In the genomic region with DNA sequence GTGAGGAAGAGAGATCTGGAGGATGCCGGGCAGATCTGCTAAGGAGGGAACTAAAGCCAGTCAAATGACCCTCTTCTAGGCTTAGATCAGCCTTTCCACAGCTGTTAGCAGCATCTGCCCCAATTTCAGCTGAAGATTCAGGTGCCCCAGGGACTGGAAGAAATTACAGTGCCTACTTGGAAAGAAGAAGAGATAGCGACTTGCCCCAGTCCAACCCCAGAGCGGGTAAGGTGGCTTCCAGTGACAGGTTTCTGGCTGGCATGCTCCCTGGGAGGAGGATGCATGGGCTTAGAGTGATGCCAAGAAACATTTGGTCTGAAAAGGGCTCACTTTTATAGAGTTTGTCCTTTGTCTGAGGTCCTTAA, we compare ENCODE assay signal across 8 cellular contexts. TPM values are rescaled to one million over a fixed set of nuclear protein-coding genes. Genes with fewer than 3 reads are reported as not detected.
DNase-seq lines count a peak whose midpoint lies in the region; ATAC-seq, FAIRE-seq and TF ChIP-seq lines count a peak whose summit lies in the region.

No MANE protein-coding gene starts in this region.

- H4K20me1 ChIP-seq in K562 (replicated peaks; ENCODE audit: control insufficient read depth, insufficient read depth, low read length), result 0 out of 2 replicates have a peak, but pooled peaks cover 6% of the 10 kb centered on the region

- H3K79me2 ChIP-seq in ACC112 (ENCODE audit: control insufficient read depth, insufficient read depth, low read length, unreplicated experiment) (peaks cover 40% of the 10 kb centered on the region), K562 (ENCODE audit: control insufficient read depth, insufficient read depth, low read length) (peaks cover 23% of the 10 kb centered on the region)

- H3K4me3 ChIP-seq in ACC112 (ENCODE audit: low read depth, low read length) (peak overlapping the region; percentile 87), K562 (peak overlapping the region; percentile 80), mesodermal cell (ENCODE audit: extremely low read depth, insufficient read depth, low read length, poor library complexity, severe bottlenecking) (peak overlapping the region; percentile 62)

- no peaks in the 10 kb centered on the region for H3K9me1 ChIP-seq in K562 (ENCODE audit: control insufficient read depth, insufficient read depth, low read length)

- no peaks in the 10 kb centered on the region for H3K9me3 ChIP-seq in K562 (replicated peaks; ENCODE audit: control insufficient read depth, insufficient read depth, low read depth, low read length)
- H3K9me3 ChIP-seq in mesodermal cell (ENCODE audit: control insufficient read depth, low read length), result no peaks in the 10 kb centered on the region

- ATAC-seq in HG03520 (IDR thresholded peaks at IDR 0.05; ENCODE audit: unreplicated experiment) (peak; percentile 13), K562 (peak; percentile 8)

- peak overlapping the region; percentile 93 for H3K4me2 ChIP-seq in K562 (ENCODE audit: insufficient read depth, low read length)

- peak overlapping the region; percentile 85 for H2AFZ ChIP-seq in ACC112 (ENCODE audit: low read length, unreplicated experiment)
- peak overlapping the region; percentile 94 for H2AFZ ChIP-seq in K562 (ENCODE audit: low read depth, low read length)

- POLR2A ChIA-PET in K562 (lab: Yijun Ruan, JAX), result interaction anchor here (0.6 to 4.9 kb wide), 8 partner anchors 10 to 276 kb away, joined by 3 to 24 read pairs (median 5); a partner anchor contains a TSS

- DNase-seq in K562 (ENCODE audit: extremely low read depth in 1 of 4, low spot score in 3 of 4), result no peak
- no peak for DNase-seq in HTR-8/SVneo (ENCODE audit: insufficient read length, low spot score)
- DNase-seq in NCI-H1105 treated with DMSO at 0.1 percent for 48 hours (lab: John Stamatoyannopoulos, UW), result no peak
- DNase-seq in NCI-H146 treated with DMSO at 0.1 percent for 48 hours (lab: John Stamatoyannopoulos, UW; ENCODE audit: unreplicated experiment), result no peak
- no peak for DNase-seq in CD1c-positive myeloid dendritic cell (ENCODE audit: extremely low spot score)

- no peak for TF ChIP-seq EP300 in K562 (IDR thresholded peaks at IDR 0.05; ENCODE audit: low read length)

- H3K36me3 ChIP-seq in ACC112 (ENCODE audit: insufficient read depth, low read length) (no peaks in the 10 kb centered on the region), K562 (ENCODE audit: control insufficient read depth, insufficient read depth, low read length) (0 out of 3 replicates have a peak, but pooled peaks cover 4% of the 10 kb centered on the region), mesodermal cell (ENCODE audit: control insufficient read depth, insufficient read depth, low read length) (peaks cover 8% of the 10 kb centered on the region)

- no peak for FAIRE-seq in K562 (lab: Jason Lieb, UNC)
- FAIRE-seq in HTR-8/SVneo (lab: Jason Lieb, UNC), result no peak

- no peak for TF ChIP-seq POLR2A in K562 (conservative IDR thresholded peaks at IDR 0.05)

- TF ChIP-seq CTCF in K562 (IDR thresholded peaks at IDR 0.05 in 2 of 3, conservative IDR thresholded peaks at IDR 0.05 in 1 of 3; ENCODE audit: insufficient read depth in 2 of 3, low read depth in 1 of 3, low read length in 3 of 3), result no peak

- TF ChIP-seq RAD21 in K562 (CRISPR knock-in tag; conservative IDR thresholded peaks at IDR 0.05 in 1 of 2, IDR thresholded peaks at IDR 0.05 in 1 of 2), result no peak

- H3K4me1 ChIP-seq in ACC112 (ENCODE audit: control insufficient read depth, insufficient read depth, low read length, unreplicated experiment) (peaks cover 10% of the 10 kb centered on the region), K562 (replicated peaks in 1 of 2; ENCODE audit: control insufficient read depth in 2 of 2, insufficient read depth in 2 of 2, low read length in 2 of 2) (peaks cover 0 to 19% of the 10 kb centered on the region in 2 experiments; a peak in 4 of 5 replicates), mesodermal cell (ENCODE audit: control insufficient read depth, insufficient read depth, low read length, poor library complexity, severe bottlenecking) (peaks cover 12% of the 10 kb centered on the region)

- in situ Hi-C loops in K562 (cut with MboI), result no loop called here

- no peaks in the 10 kb centered on the region for H3K27me3 ChIP-seq in ACC112 (ENCODE audit: insufficient read depth, low read length)
- no peaks in the 10 kb centered on the region for H3K27me3 ChIP-seq in K562 (ENCODE audit: control insufficient read depth in 2 of 2, insufficient read depth in 2 of 2, low read length in 2 of 2)

- intact Hi-C loops in K562 (cut with micrococcal nuclease), result no loop called here

- WGBS in K562 (ENCODE audit: insufficient coverage, low coverage, missing lambda C conversion rate), result 0% methylated on average over 3 of the region's 3 CpGs
- WGBS in mesodermal cell (ENCODE audit: insufficient coverage in 2 of 2), 2 experiments, result 66 to 71% methylated on average over 2 of the region's 3 CpGs

- H3K9ac ChIP-seq in K562 (ENCODE audit: insufficient read depth in 1 of 2, low read depth in 2 of 2, low read length in 2 of 2), result peak overlapping the region; percentile 83 to 92

- TSS peak; percentile 56 for BruUV-seq in K562 (replicated peaks; lab: Mats Ljungman, UMichigan)

- CTCF ChIA-PET in K562 (lab: Yijun Ruan, JAX; ENCODE audit: low intra/inter-chr PET ratio), result no interaction called here

- H3K27ac ChIP-seq in ACC112 (ENCODE audit: low read depth, low read length), result peak overlapping the region; percentile 43; the same call in 1 of the 2 replicates
- H3K27ac ChIP-seq in K562 (ENCODE audit: extremely low read depth, low read depth, low read length), result peak overlapping the region; percentile 71
- H3K27ac ChIP-seq in mesodermal cell (ENCODE audit: low read depth, low read length, severe bottlenecking), result peak overlapping the region; percentile 76

RNA-seq across cellular contexts. Expression of a gene that starts 0.6 kb away (rescaled TPM):
- total RNA-seq in K562 (2011; cell fraction: chromatin; rRNA removed; ENCODE audit: low replicate concordance), result 43.2 and 99.7 TPM in 2 replicates
- total RNA-seq in K562 (2011; cell fraction: nucleolus; rRNA removed), result 41.3 and 52.0 TPM in 2 replicates
- total RNA-seq in K562 (2011; cell fraction: nucleoplasm; rRNA removed), result 55.1 and 68.1 TPM in 2 replicates
- total RNA-seq in K562 (2014; rRNA removed) (17.0 and 23.1 TPM in 2 replicates), K562 (2014; rRNA removed; fragmentation: Illumina TruSeq; extraction: Trizol) (7.2 TPM in 2 replicates), K562 (2015; rRNA removed; fragmentation: Illumina TruSeq; extraction: Trizol) (11.1 and 11.2 TPM in 2 replicates), K562 (2021) (25.4 and 35.8 TPM in 2 replicates)
- polyA plus RNA-seq in K562 (2011; rRNA removed) (16.2 and 25.3 TPM in 2 replicates), K562 (2014; fragmentation: Illumina TruSeq; extraction: Trizol) (17.0 and 21.3 TPM in 2 replicates), K562 (2014; fragmentation: Nextera tagmentation; extraction: Ambion mirVana) (under 1 TPM; 0.06 to 0.29 TPM), K562 (2014; rRNA removed) (24.2 and 31.1 TPM in 2 replicates)
- 16.2 and 19.2 TPM in 2 replicates for polyA plus RNA-seq in K562 (2011; cell fraction: cytosol; rRNA removed)
- 92.6 and 107 TPM in 2 replicates for polyA plus RNA-seq in K562 (2011; cell fraction: nucleus; rRNA removed)
- polyA plus RNA-seq in K562 (2012), result 19.6 and 33.5 TPM in 2 replicates
- polyA minus RNA-seq in K562 (2011; rRNA and poly(A)+ RNA removed), result 11.2 and 14.6 TPM in 2 replicates
- 8.1 and 9.8 TPM in 2 replicates for polyA minus RNA-seq in K562 (2011; cell fraction: cytosol; rRNA and poly(A)+ RNA removed)
- polyA minus RNA-seq in K562 (2011; cell fraction: nucleus; rRNA and poly(A)+ RNA removed), result 16.6 and 17.1 TPM in 2 replicates
- 28.3 TPM for polyA plus RNA-seq in mesodermal cell (2013, experiment 1 of 2)
- polyA plus RNA-seq in mesodermal cell (2013, experiment 2 of 2), result 20.2 TPM

RNA-seq across cellular contexts. Expression of a gene that starts 22.6 kb away (rescaled TPM):
- total RNA-seq in K562 (2011; cell fraction: chromatin; rRNA removed; ENCODE audit: low replicate concordance), result 0.30 and 1.3 TPM in 2 replicates
- total RNA-seq in K562 (2011; cell fraction: nucleolus; rRNA removed), result 2.2 and 3.3 TPM in 2 replicates
- 1.9 and 2.0 TPM in 2 replicates for total RNA-seq in K562 (2011; cell fraction: nucleoplasm; rRNA removed)
- total RNA-seq in K562 (2014; rRNA removed) (0.23 and 0.29 TPM in 2 replicates), K562 (2014; rRNA removed; fragmentation: Illumina TruSeq; extraction: Trizol) (not detected in 2 replicates), K562 (2015; rRNA removed; fragmentation: Illumina TruSeq; extraction: Trizol) (0.11 TPM in 1 of 2 replicates, not detected in the other), K562 (2021) (0.36 and 0.53 TPM in 2 replicates)
- polyA plus RNA-seq in K562 (2011; rRNA removed) (0.35 and 0.74 TPM in 2 replicates), K562 (2014; fragmentation: Illumina TruSeq; extraction: Trizol) (0.16 and 0.37 TPM in 2 replicates), K562 (2014; fragmentation: Nextera tagmentation; extraction: Ambion mirVana) (not detected), K562 (2014; rRNA removed) (0.45 and 0.65 TPM in 2 replicates)
- polyA plus RNA-seq in K562 (2011; cell fraction: cytosol; rRNA removed), result 1.0 and 1.8 TPM in 2 replicates
- polyA plus RNA-seq in K562 (2011; cell fraction: nucleus; rRNA removed), result 0.87 and 1.3 TPM in 2 replicates
- 0.59 and 0.60 TPM in 2 replicates for polyA plus RNA-seq in K562 (2012)
- polyA minus RNA-seq in K562 (2011; rRNA and poly(A)+ RNA removed), result 0.25 and 0.27 TPM in 2 replicates
- polyA minus RNA-seq in K562 (2011; cell fraction: cytosol; rRNA and poly(A)+ RNA removed), result not detected in 2 replicates
- polyA minus RNA-seq in K562 (2011; cell fraction: nucleus; rRNA and poly(A)+ RNA removed), result 0.13 and 0.44 TPM in 2 replicates
- polyA plus RNA-seq in mesodermal cell (2013, experiment 1 of 2), result 1.0 TPM
- 1.1 TPM for polyA plus RNA-seq in mesodermal cell (2013, experiment 2 of 2)

RNA-seq across cellular contexts. Expression of a gene that starts 32.2 kb away (rescaled TPM):
- 0.58 TPM in 1 of 2 replicates, not detected in the other for total RNA-seq in K562 (2011; cell fraction: chromatin; rRNA removed; ENCODE audit: low replicate concordance)
- 0.53 and 0.83 TPM in 2 replicates for total RNA-seq in K562 (2011; cell fraction: nucleolus; rRNA removed)
- total RNA-seq in K562 (2011; cell fraction: nucleoplasm; rRNA removed), result 0.53 and 0.66 TPM in 2 replicates
- 0.12 and 0.27 TPM in 2 replicates for total RNA-seq in K562 (2014; rRNA removed)
- not detected in 2 replicates for total RNA-seq in K562 (2014; rRNA removed; fragmentation: Illumina TruSeq; extraction: Trizol)
- 0.07 and 0.11 TPM in 2 replicates for total RNA-seq in K562 (2015; rRNA removed; fragmentation: Illumina TruSeq; extraction: Trizol)
- 0.34 and 0.55 TPM in 2 replicates for total RNA-seq in K562 (2021)
- polyA plus RNA-seq in K562 (2011; rRNA removed), result 0.07 and 0.20 TPM in 2 replicates
- 0.16 and 0.39 TPM in 2 replicates for polyA plus RNA-seq in K562 (2011; cell fraction: cytosol; rRNA removed)
- 0.50 TPM in 1 of 2 replicates, not detected in the other for polyA plus RNA-seq in K562 (2011; cell fraction: nucleus; rRNA removed)
- 0.08 and 0.21 TPM in 2 replicates for polyA plus RNA-seq in K562 (2012)
- polyA plus RNA-seq in K562 (2014; fragmentation: Illumina TruSeq; extraction: Trizol), result 0.07 and 0.12 TPM in 2 replicates
- not detected for polyA plus RNA-seq in K562 (2014; fragmentation: Nextera tagmentation; extraction: Ambion mirVana)
- 0.08 and 0.09 TPM in 2 replicates for polyA plus RNA-seq in K562 (2014; rRNA removed)
- 0.12 TPM in 1 of 2 replicates, not detected in the other for polyA minus RNA-seq in K562 (2011; rRNA and poly(A)+ RNA removed)
- not detected in 2 replicates for polyA minus RNA-seq in K562 (2011; cell fraction: cytosol; rRNA and poly(A)+ RNA removed)
- 0.54 and 0.78 TPM in 2 replicates for polyA minus RNA-seq in K562 (2011; cell fraction: nucleus; rRNA and poly(A)+ RNA removed)
- 1.7 TPM for polyA plus RNA-seq in mesodermal cell (2013, experiment 1 of 2)
- 1.4 TPM for polyA plus RNA-seq in mesodermal cell (2013, experiment 2 of 2)

RNA-seq across cellular contexts. Expression of a gene that starts 38.7 kb away (rescaled TPM):
- total RNA-seq in K562 (2011; cell fraction: chromatin; rRNA removed; ENCODE audit: low replicate concordance), result 124 and 279 TPM in 2 replicates
- total RNA-seq in K562 (2011; cell fraction: nucleolus; rRNA removed), result 200 and 272 TPM in 2 replicates
- total RNA-seq in K562 (2011; cell fraction: nucleoplasm; rRNA removed), result 167 and 189 TPM in 2 replicates
- total RNA-seq in K562 (2014; rRNA removed) (57.6 and 67.8 TPM in 2 replicates), K562 (2014; rRNA removed; fragmentation: Illumina TruSeq; extraction: Trizol) (25.9 and 27.5 TPM in 2 replicates), K562 (2015; rRNA removed; fragmentation: Illumina TruSeq; extraction: Trizol) (31.5 and 32.9 TPM in 2 replicates), K562 (2021) (65.1 and 69.3 TPM in 2 replicates)
- polyA plus RNA-seq in K562 (2011; rRNA removed) (74.8 and 182 TPM in 2 replicates), K562 (2014; fragmentation: Illumina TruSeq; extraction: Trizol) (75.3 and 78.5 TPM in 2 replicates), K562 (2014; fragmentation: Nextera tagmentation; extraction: Ambion mirVana) (10 to 100 TPM; 40.4 to 48.6 TPM), K562 (2014; rRNA removed) (54.6 and 72.9 TPM in 2 replicates)
- 121 and 141 TPM in 2 replicates for polyA plus RNA-seq in K562 (2011; cell fraction: cytosol; rRNA removed)
- 293 and 318 TPM in 2 replicates for polyA plus RNA-seq in K562 (2011; cell fraction: nucleus; rRNA removed)
- polyA plus RNA-seq in K562 (2012), result 55.8 and 113 TPM in 2 replicates
- polyA minus RNA-seq in K562 (2011; rRNA and poly(A)+ RNA removed), result 80.6 and 102 TPM in 2 replicates
- 31.1 and 31.2 TPM in 2 replicates for polyA minus RNA-seq in K562 (2011; cell fraction: cytosol; rRNA and poly(A)+ RNA removed)
- polyA minus RNA-seq in K562 (2011; cell fraction: nucleus; rRNA and poly(A)+ RNA removed), result 56.0 and 75.5 TPM in 2 replicates
- polyA plus RNA-seq in mesodermal cell (2013, experiment 1 of 2), result 143 TPM
- polyA plus RNA-seq in mesodermal cell (2013, experiment 2 of 2), result 114 TPM

RNA-seq across cellular contexts. Expression of a gene that starts 38.9 kb away (rescaled TPM):
- total RNA-seq in K562 (2011; cell fraction: chromatin; rRNA removed; ENCODE audit: low replicate concordance), result 232 and 283 TPM in 2 replicates
- total RNA-seq in K562 (2011; cell fraction: nucleolus; rRNA removed), result 153 TPM in 2 replicates
- total RNA-seq in K562 (2011; cell fraction: nucleoplasm; rRNA removed), result 142 and 162 TPM in 2 replicates
- total RNA-seq in K562 (2014; rRNA removed) (74.8 and 83.5 TPM in 2 replicates), K562 (2014; rRNA removed; fragmentation: Illumina TruSeq; extraction: Trizol) (109 and 114 TPM in 2 replicates), K562 (2015; rRNA removed; fragmentation: Illumina TruSeq; extraction: Trizol) (103 and 104 TPM in 2 replicates), K562 (2021) (116 and 120 TPM in 2 replicates)
- polyA plus RNA-seq in K562 (2011; rRNA removed) (173 and 226 TPM in 2 replicates), K562 (2014; fragmentation: Illumina TruSeq; extraction: Trizol) (142 and 181 TPM in 2 replicates), K562 (2014; fragmentation: Nextera tagmentation; extraction: Ambion mirVana) (100 to 1,000 TPM; 405 to 429 TPM), K562 (2014; rRNA removed) (120 and 136 TPM in 2 replicates)
- polyA plus RNA-seq in K562 (2011; cell fraction: cytosol; rRNA removed), result 122 and 151 TPM in 2 replicates
- polyA plus RNA-seq in K562 (2011; cell fraction: nucleus; rRNA removed), result 346 and 441 TPM in 2 replicates
- 59.7 and 216 TPM in 2 replicates for polyA plus RNA-seq in K562 (2012)
- 115 and 145 TPM in 2 replicates for polyA minus RNA-seq in K562 (2011; rRNA and poly(A)+ RNA removed)
- polyA minus RNA-seq in K562 (2011; cell fraction: cytosol; rRNA and poly(A)+ RNA removed), result 35.9 and 46.4 TPM in 2 replicates
- polyA minus RNA-seq in K562 (2011; cell fraction: nucleus; rRNA and poly(A)+ RNA removed), result 58.0 and 80.9 TPM in 2 replicates
- 20.8 TPM for polyA plus RNA-seq in mesodermal cell (2013, experiment 1 of 2)
- polyA plus RNA-seq in mesodermal cell (2013, experiment 2 of 2), result 16.6 TPM
